Comparison of ENCODE assay signal across 8 cellular contexts in genomic region chr3:122415762-122416654, GRCh38. TPM values are rescaled to one million over a fixed set of nuclear protein-coding genes. Genes with fewer than 3 reads are reported as not detected.
DNase-seq lines count a peak whose midpoint lies in the region; ATAC-seq, FAIRE-seq and TF ChIP-seq lines count a peak whose summit lies in the region.

Gene WDR5B (minus strand): TSS chr3:122416062. CDS start chr3:122415528, 534 bp downstream.

- H3K27me3 Mint-ChIP-seq in chondrocyte (ENCODE audit: low read depth): no peaks in the 10 kb centered on the region

- H3K4me3 Mint-ChIP-seq in chondrocyte (ENCODE audit: unreplicated experiment): peak within 1 kb of the TSS; percentile 95

- H3K9me3 Mint-ChIP-seq in chondrocyte (ENCODE audit: low read depth): no peaks in the 10 kb centered on the region

- peak within 1 kb of the TSS; percentile 83 for H3K27ac ChIP-seq in layer of hippocampus (ENCODE audit: low read depth, low read length)

- H3K27ac Mint-ChIP-seq in chondrocyte (ENCODE audit: unreplicated experiment): peak within 1 kb of the TSS; percentile 99

- peaks cover 49% of the 10 kb centered on the region for H3K4me1 Mint-ChIP-seq in chondrocyte (ENCODE audit: low read depth)

- TF ChIP-seq CTCF in chondrocyte (IDR thresholded peaks at IDR 0.05): peak; percentile 28

- H3K36me3 Mint-ChIP-seq in chondrocyte (ENCODE audit: low read depth): peaks cover 2% of the 10 kb centered on the region

- peak; percentile 98 for DNase-seq in activated gamma-delta T cell treated with Interleukin-2 at 50 U/mL for 16 hours
- DNase-seq in activated gamma-delta T cell (lab: John Stamatoyannopoulos, UW): no peak
- DNase-seq in chondrocyte (ENCODE audit: low spot score): peak; percentile 98
- peak; percentile 98 to 99 for DNase-seq in stimulated activated CD4-positive, alpha-beta T cell treated with anti-CD3 and anti-CD28 coated beads, Interleukin-2, amount 100 ng/mL, for 24 hours
- DNase-seq in NCI-H524 treated with DMSO at 0.1 percent for 48 hours (lab: John Stamatoyannopoulos, UW): no peak

- peak; percentile 82 for FAIRE-seq in TTC549 (lab: Jason Lieb, UNC)

- H3K27me3 ChIP-seq in layer of hippocampus (ENCODE audit: control insufficient read depth, insufficient read depth, low read length): no peaks in the 10 kb centered on the region

- ATAC-seq in HG03159 (IDR thresholded peaks at IDR 0.05; ENCODE audit: unreplicated experiment): peak; percentile 84

RNA-seq across cellular contexts. Expression of gene WDR5B, which starts in this region (rescaled TPM):
- total RNA-seq in chondrocyte: 4.7 to 6.4 TPM (median 5.0 TPM) in 3 replicates

Comparison
In these comparisons a context has a peak if more than half of its experiments do, and no peak if none do; other contexts are left out.
1. DNase-seq: peak in activated gamma-delta T cell treated with Interleukin-2 at 50 U/mL for 16 hours (single experiment), chondrocyte (single experiment) and stimulated activated CD4-positive, alpha-beta T cell treated with anti-CD3 and anti-CD28 coated beads, Interleukin-2, amount 100 ng/mL, for 24 hours (2 of 2); none in activated gamma-delta T cell (single experiment) and NCI-H524 treated with DMSO at 0.1 percent for 48 hours (single experiment).